ENCODE assay signal across 31 cellular contexts in genomic region chr21:42043961-42044360, GRCh38. TPM values are rescaled to one million over a fixed set of nuclear protein-coding genes. Genes with fewer than 3 reads are reported as not detected.
"Had no signal": no experiment of that assay in that cellular context is flagged by ENCODE, and none has a peak within 500 bp of the region (broad histone marks: within the 10 kb centered on the region; RNA-seq: fewer than 3 reads in every experiment).

No MANE protein-coding gene starts in this region.

- H3K4me3 ChIP-seq: ascending aorta, breast epithelium, cardiac muscle cell, colonic mucosa, dorsolateral prefrontal cortex had no signal

- H3K4me1 ChIP-seq: breast epithelium, colonic mucosa had no signal

- H3K9me3 ChIP-seq: ascending aorta, breast epithelium, colonic mucosa had no signal

- DNase-seq: activated B cell treated with CpG ODN at 0.5 μM for 24 hours; activated CD4-positive, alpha-beta T cell treated with anti-CD3 and anti-CD28 coated beads for 48 hours; activated CD4-positive, alpha-beta T cell treated with anti-CD3 and anti-CD28 coated beads, Interleukin-2, amount 50 U/mL, for 1 hour; activated CD4-positive, alpha-beta T cell treated with anti-CD3 and anti-CD28 coated beads, Interleukin-2, amount 50 U/mL, for 48 hours; activated CD8-positive, alpha-beta memory T cell treated with anti-CD3 and anti-CD28 coated beads for 24 hours; activated CD8-positive, alpha-beta T cell treated with anti-CD3 and anti-CD28 coated beads for 36 hours; activated effector memory CD4-positive, alpha-beta T cell treated with Interleukin-2 at 50 U/mL for 16 hours; activated gamma-delta T cell treated with Interleukin-2 at 50 U/mL for 16 hours; activated naive CD4-positive, alpha-beta T cell treated with anti-CD3 and anti-CD28 coated beads for 36 hours; activated naive CD8-positive, alpha-beta T cell treated with anti-CD3 and anti-CD28 coated beads, Interleukin-2, amount 10 ng/mL, durations not matched to agents 7 days and 5 days; activated T-cell treated with anti-CD3 and anti-CD28 coated beads, Interleukin-2, amount 50 U/mL, for 4 hours; central memory CD4-positive, alpha-beta T cell; cerebellar nuclear complex; colonic mucosa; dorsolateral prefrontal cortex; effector memory CD4-positive, alpha-beta T cell; endodermal cell; foreskin fibroblast; head of caudate nucleus; T-helper 1 cell; T-helper 17 cell; T1000; WERI-Rb-1 had no signal

- ATAC-seq: activated CD4-positive, CD25-positive, alpha-beta regulatory T cell treated with anti-CD3 and anti-CD28 coated beads, Interleukin-2, amount 50 U/mL, for 24 hours; activated CD8-positive, alpha-beta T cell treated with anti-CD3 and anti-CD28 coated beads for 36 hours; activated naive CD4-positive, alpha-beta T cell treated with anti-CD3 and anti-CD28 coated beads, Interleukin-2, amount 50 U/mL, for 72 hours; activated T-cell treated with anti-CD3 and anti-CD28 coated beads, Interleukin-2, amount 50 U/mL, for 4 hours; activated T-helper 17 cell treated with anti-CD3 and anti-CD28 coated beads, Interleukin-2, amount 50 U/mL, for 72 hours; T-helper 17 cell had no signal

- H3K27ac ChIP-seq: ascending aorta, breast epithelium, cardiac muscle cell, colonic mucosa, dorsolateral prefrontal cortex, WERI-Rb-1 had no signal

- H3K36me3 ChIP-seq: ascending aorta, breast epithelium, cardiac muscle cell, colonic mucosa, WERI-Rb-1 had no signal

- H3K27me3 ChIP-seq: ascending aorta, breast epithelium, cardiac muscle cell, colonic mucosa, dorsolateral prefrontal cortex had no signal

RNA-seq across cellular contexts. Expression of gene UMODL1, which starts 27.2 kb away (rescaled TPM):
- total RNA-seq: activated CD8-positive, alpha-beta T cell treated with anti-CD3 and anti-CD28 coated beads for 36 hours; activated naive CD4-positive, alpha-beta T cell treated with anti-CD3 and anti-CD28 coated beads for 36 hours; activated T-cell treated with anti-CD3 and anti-CD28 coated beads, Interleukin-2, amount 50 U/mL, for 4 hours; ascending aorta; breast epithelium; cardiac muscle cell; epithelial cell of proximal tubule; frontal cortex had no signal
- polyA plus RNA-seq: cardiac muscle cell had no signal
